Comparison of ENCODE assay signal across 25 cellular contexts in genomic region chr5:107578051-107578635, GRCh38.
A peak's percentile ranks its signal among the peaks of the same experiment; 100 is the strongest.
DNase-seq lines count a peak whose midpoint lies in the region; ATAC-seq and TF ChIP-seq lines count a peak whose summit lies in the region.
"Had no signal": no experiment of that assay in that cellular context is flagged by ENCODE, and none has a peak within 500 bp of the region (broad histone marks: within the 10 kb centered on the region; RNA-seq: fewer than 3 reads in every experiment).

No MANE protein-coding gene starts in this region.

- H3K4me3 Mint-ChIP-seq in immature natural killer cell, result no peak overlapping the region
- H3K4me3 Mint-ChIP-seq: activated CD4-positive, alpha-beta memory T cell treated with anti-CD3 and anti-CD28 coated beads for 36 hours; CD8-positive, alpha-beta T cell; central memory CD8-positive, alpha-beta T cell; nephron progenitor cell had no signal

- H3K27me3 Mint-ChIP-seq in immature natural killer cell (ENCODE audit: low read depth in 3 of 3), result peaks cover 3 to 4% (median 4%) of the 10 kb centered on the region in 3 donors
- H3K27me3 Mint-ChIP-seq: central memory CD8-positive, alpha-beta T cell had no signal

- intact Hi-C loops in right cardiac atrium (cut with DNase I) (no loop called here), Right ventricle myocardium superior (cut with DNase I) (no loop called here), aorta (cut with DNase I) (loop anchor here (10.0 kb wide), 3 partner anchors 103 to 323 kb away; no protein-coding TSS in a partner anchor)

- H3K4me3 ChIP-seq in right cardiac atrium (ENCODE audit: low read length), result no peak overlapping the region
- no peak overlapping the region for H3K4me3 ChIP-seq in ectodermal cell (ENCODE audit: insufficient read depth, low read depth, low read length)
- H3K4me3 ChIP-seq in aorta (ENCODE audit: low read length in 2 of 2), result no peak overlapping the region
- no peak overlapping the region for H3K4me3 ChIP-seq in SK-N-SH (ENCODE audit: low read depth in 2 of 2, low read length in 1 of 2)
- H3K4me3 ChIP-seq: left ventricle myocardium inferior, skin epidermis, uterus had no signal

- no peak overlapping the region for H3K27ac Mint-ChIP-seq in immature natural killer cell
- H3K27ac Mint-ChIP-seq: activated CD4-positive, alpha-beta memory T cell treated with anti-CD3 and anti-CD28 coated beads for 36 hours; activated naive CD4-positive, alpha-beta T cell treated with anti-CD3 and anti-CD28 coated beads, Interleukin-2, amount 50 U/mL, for 72 hours; activated T-helper 2 cell treated with anti-CD3 and anti-CD28 coated beads, Interferon-gamma antibody, Interleukin-2, Interleukin-4, amounts not matched to agents 10 μg/mL and 5 μg/mL and 100 μg/mL, durations not matched to agents 14 hours and 24 hours and 36 hours; CD8-positive, alpha-beta T cell; nephron progenitor cell had no signal

- no peak overlapping the region for H3K9ac ChIP-seq in SK-N-SH

- no peaks in the 10 kb centered on the region for H3F3A ChIP-seq in SK-N-SH (replicated peaks; ENCODE audit: insufficient read depth)

- H3K27ac ChIP-seq in right cardiac atrium (ENCODE audit: low read length), result no peak overlapping the region
- H3K27ac ChIP-seq in ectodermal cell (ENCODE audit: insufficient read depth, low read depth, low read length, poor library complexity, severe bottlenecking), result peak overlapping the region; percentile 77
- H3K27ac ChIP-seq in aorta (ENCODE audit: low read depth in 1 of 2, low read length in 2 of 2), result no peak overlapping the region
- H3K27ac ChIP-seq in SK-N-SH (ENCODE audit: low read depth in 2 of 2, low read length in 1 of 2), result no peak overlapping the region
- H3K27ac ChIP-seq: left ventricle myocardium inferior, uterus had no signal

- no peak overlapping the region for H3K4me2 ChIP-seq in SK-N-SH

- TF ChIP-seq RAD21 in SK-N-SH (IDR thresholded peaks at IDR 0.05; ENCODE audit: low read length), result no peak

- CTCF ChIA-PET in SK-N-SH (lab: Yijun Ruan, JAX), result no interaction called here

- H3K27me3 ChIP-seq in right cardiac atrium (ENCODE audit: control insufficient read depth, insufficient read depth) (no peaks in the 10 kb centered on the region), ectodermal cell (ENCODE audit: control insufficient read depth, insufficient read depth, low read length, poor library complexity, severe bottlenecking) (no peaks in the 10 kb centered on the region), aorta (ENCODE audit: control insufficient read depth in 1 of 2, insufficient read depth in 2 of 2, low read length in 1 of 2) (no peaks in the 10 kb centered on the region), SK-N-SH (ENCODE audit: insufficient read depth) (no peaks in the 10 kb centered on the region)
- H3K27me3 ChIP-seq: uterus had no signal

- H3K4me1 ChIP-seq in right cardiac atrium (ENCODE audit: control insufficient read depth, insufficient read depth, low read length), result peaks cover 8% of the 10 kb centered on the region
- peaks cover 72% of the 10 kb centered on the region for H3K4me1 ChIP-seq in ectodermal cell (ENCODE audit: control insufficient read depth, insufficient read depth, low read length)
- peaks cover 1 to 6% of the 10 kb centered on the region in 2 donors for H3K4me1 ChIP-seq in aorta (ENCODE audit: control insufficient read depth in 1 of 2, insufficient read depth in 2 of 2, low read length in 2 of 2)
- H3K4me1 ChIP-seq in SK-N-SH (ENCODE audit: control insufficient read depth in 1 of 2, insufficient read depth in 2 of 2, low read depth in 1 of 2, low read length in 1 of 2), result peaks cover 0 to 6% of the 10 kb centered on the region in 2 experiments; a peak in 2 of 4 replicates
- H3K4me1 ChIP-seq: uterus had no signal

- H2AFZ ChIP-seq in SK-N-SH (ENCODE audit: low read depth), result no peak overlapping the region

- no peak for TF ChIP-seq EP300 in SK-N-SH (IDR thresholded peaks at IDR 0.05; ENCODE audit: borderline replicate concordance in 1 of 2, low read depth in 1 of 2, low read length in 1 of 2)

- no peaks in the 10 kb centered on the region for H3K36me3 ChIP-seq in ectodermal cell (ENCODE audit: control insufficient read depth, insufficient read depth, low read length)
- no peaks in the 10 kb centered on the region for H3K36me3 ChIP-seq in aorta (ENCODE audit: control insufficient read depth in 1 of 2, insufficient read depth in 2 of 2, low read length in 1 of 2)
- no peaks in the 10 kb centered on the region for H3K36me3 ChIP-seq in SK-N-SH (replicated peaks in 1 of 2; ENCODE audit: control insufficient read depth in 1 of 2, insufficient read depth in 2 of 2, low read length in 1 of 2)
- H3K36me3 ChIP-seq: left ventricle myocardium inferior, uterus had no signal

- H3K79me2 ChIP-seq in SK-N-SH (ENCODE audit: insufficient read depth), result no peaks in the 10 kb centered on the region

- peaks cover 0 to 8% (median 0%) of the 10 kb centered on the region in 3 donors for H3K36me3 Mint-ChIP-seq in immature natural killer cell
- H3K36me3 Mint-ChIP-seq: activated CD4-positive, alpha-beta memory T cell treated with anti-CD3 and anti-CD28 coated beads for 36 hours; activated naive CD4-positive, alpha-beta T cell treated with anti-CD3 and anti-CD28 coated beads, Interleukin-2, amount 50 U/mL, for 72 hours; CD8-positive, alpha-beta T cell had no signal

- H3K9me3 Mint-ChIP-seq in immature natural killer cell, result no peaks in the 10 kb centered on the region
- H3K9me3 Mint-ChIP-seq: activated CD4-positive, alpha-beta memory T cell treated with anti-CD3 and anti-CD28 coated beads for 36 hours; activated naive CD4-positive, alpha-beta T cell treated with anti-CD3 and anti-CD28 coated beads, Interleukin-2, amount 50 U/mL, for 72 hours; activated T-helper 2 cell treated with anti-CD3 and anti-CD28 coated beads, Interferon-gamma antibody, Interleukin-2, Interleukin-4, amounts not matched to agents 10 μg/mL and 5 μg/mL and 100 μg/mL, durations not matched to agents 14 hours and 24 hours and 36 hours; CD8-positive, alpha-beta T cell; central memory CD8-positive, alpha-beta T cell; nephron progenitor cell had no signal

- ATAC-seq in right cardiac atrium (peak; percentile 36 to 62), Right ventricle myocardium superior (ENCODE audit: poor library complexity) (no peak), aorta (ENCODE audit: low FRiP score) (peak; percentile 33), HG03521 (IDR thresholded peaks at IDR 0.05; ENCODE audit: unreplicated experiment) (no peak)
- ATAC-seq: activated naive CD4-positive, alpha-beta T cell treated with anti-CD3 and anti-CD28 coated beads, Interleukin-2, amount 50 U/mL, for 72 hours; CD8-positive, alpha-beta T cell had no signal

- POLR2A ChIA-PET in SK-N-SH (lab: Yijun Ruan, JAX), result no interaction called here

- H3K9me2 ChIP-seq in SK-N-SH, result no peaks in the 10 kb centered on the region

- no peak for TF ChIP-seq CTCF in SK-N-SH (IDR thresholded peaks at IDR 0.05)

- no peaks in the 10 kb centered on the region for H4K20me1 ChIP-seq in SK-N-SH (ENCODE audit: insufficient read depth)

- H3K9me3 ChIP-seq in right cardiac atrium (ENCODE audit: control insufficient read depth, low read length) (no peaks in the 10 kb centered on the region), ectodermal cell (ENCODE audit: control insufficient read depth, low read length) (no peaks in the 10 kb centered on the region), aorta (ENCODE audit: control insufficient read depth, low read length) (no peaks in the 10 kb centered on the region), SK-N-SH (no peaks in the 10 kb centered on the region)
- H3K9me3 ChIP-seq: left ventricle myocardium inferior, uterus had no signal

- 69% methylated on average over 4 of the region's 4 CpGs for WGBS in right cardiac atrium
- WGBS in ectodermal cell, 2 experiments, result 93 to 94% methylated on average over 4 of the region's 4 CpGs
- 35 to 48% methylated on average over 4 of the region's 4 CpGs for WGBS in aorta, 2 donors
- 96% methylated on average over 4 of the region's 4 CpGs for WGBS in SK-N-SH (ENCODE audit: low lambda C conversion rate)

- H3K4me1 Mint-ChIP-seq in immature natural killer cell, result no peaks in the 10 kb centered on the region
- H3K4me1 Mint-ChIP-seq: central memory CD8-positive, alpha-beta T cell had no signal

- peak; percentile 39 to 61 (median 58) for DNase-seq in right cardiac atrium
- DNase-seq in Right ventricle myocardium superior, result no peak
- peak; percentile 49 for DNase-seq in kidney tubule cell (ENCODE audit: low spot score)
- DNase-seq in aorta, result no peak
- DNase-seq in SK-N-SH, result no peak
- DNase-seq in immature natural killer cell, result no peak
- DNase-seq: activated CD4-positive, alpha-beta memory T cell treated with anti-CD3 and anti-CD28 coated beads for 36 hours; activated CD4-positive, CD25-positive, alpha-beta regulatory T cell; activated CD8-positive, alpha-beta memory T cell treated with anti-CD3 and anti-CD28 coated beads, Interleukin-2, amount 50 U/mL, for 48 hours; AML-193; CD8-positive, alpha-beta T cell; dermis blood vessel endothelial cell; left ventricle myocardium inferior; NCI-H1694; NCI-H69; nephron progenitor cell; RPMI8226; substantia nigra; uterus had no signal

TF ChIP-seq in SK-N-SH, 30 proteins besides CTCF, POLR2A, EP300 and RAD21:
- no peak for TF ChIP-seq CHD2 (IDR thresholded peaks at IDR 0.05; ENCODE audit: low read length, partially characterized antibody)
- TF ChIP-seq ELF1 (IDR thresholded peaks at IDR 0.05), result no peak
- no peak for TF ChIP-seq TEAD4 (IDR thresholded peaks at IDR 0.05; ENCODE audit: borderline replicate concordance, insufficient read depth)
- TF ChIP-seq TAF1 (IDR thresholded peaks at IDR 0.05; ENCODE audit: borderline replicate concordance, low read depth, low read length), result no peak
- TF ChIP-seq USF1 (IDR thresholded peaks at IDR 0.05; ENCODE audit: borderline replicate concordance, low read depth), result no peak
- TF ChIP-seq MEF2A (IDR thresholded peaks at IDR 0.05; ENCODE audit: borderline replicate concordance, low read depth), result no peak

Comparison
In these comparisons a context has a peak if more than half of its experiments do, and no peak if none do; other contexts are left out.
1. ATAC-seq: peak in right cardiac atrium (2 of 2) and aorta (single experiment); none in Right ventricle myocardium superior (single experiment) and HG03521 (single experiment).
2. DNase-seq: peak in right cardiac atrium (3 of 3) and kidney tubule cell (single experiment); none in Right ventricle myocardium superior (single experiment), aorta (0 of 2), SK-N-SH (single experiment) and immature natural killer cell (0 of 3).
3. intact Hi-C loops: an anchor here in aorta (10.0 kb wide); none called in right cardiac atrium and Right ventricle myocardium superior.